In genomic region chr19:35702223-35703012, GRCh38 we compare ENCODE assay signal across 1 cellular context.
A peak's percentile ranks its signal among the peaks of the same experiment; 100 is the strongest.
TF ChIP-seq lines count a peak whose summit lies in the region.

No MANE protein-coding gene starts in this region.

TF ChIP-seq in GM12878, 131 proteins besides CTCF, POLR2A, EP300 and RAD21 (continues in another document):
- TF ChIP-seq ZNF274 (IDR thresholded peaks at IDR 0.05; ENCODE audit: insufficient read depth, insufficient read length) = no peak
- peak; percentile 100 for TF ChIP-seq PBX3 (IDR thresholded peaks at IDR 0.05; ENCODE audit: insufficient replicate concordance, low read depth, low read length)
- no peak for TF ChIP-seq MYB (IDR thresholded peaks at IDR 0.05; ENCODE audit: borderline replicate concordance, low read depth, low read length)
- TF ChIP-seq TAF1 (IDR thresholded peaks at IDR 0.05; ENCODE audit: borderline replicate concordance, low read depth, low read length) = no peak; the same call in 1 of the 2 replicates
- TF ChIP-seq STAT1 (conservative IDR thresholded peaks at IDR 0.05) = 0 out of 2 replicates have a peak, but pooled peaks have one; percentile 73
- TF ChIP-seq MEF2B (IDR thresholded peaks at IDR 0.05; ENCODE audit: partially characterized antibody, poor library complexity, severe bottlenecking) = peak; percentile 26
- TF ChIP-seq TCF3 (IDR thresholded peaks at IDR 0.05; ENCODE audit: borderline replicate concordance, insufficient read depth, low read depth, low read length) = no peak
- no peak; the same call in 1 of the 2 replicates for TF ChIP-seq ZBTB33 (IDR thresholded peaks at IDR 0.05)
- TF ChIP-seq CBX3 (IDR thresholded peaks at IDR 0.05; ENCODE audit: borderline replicate concordance, low read depth) = no peak
- no peak for TF ChIP-seq CBFB (IDR thresholded peaks at IDR 0.05; ENCODE audit: low read depth)
- TF ChIP-seq, protein P1, sequence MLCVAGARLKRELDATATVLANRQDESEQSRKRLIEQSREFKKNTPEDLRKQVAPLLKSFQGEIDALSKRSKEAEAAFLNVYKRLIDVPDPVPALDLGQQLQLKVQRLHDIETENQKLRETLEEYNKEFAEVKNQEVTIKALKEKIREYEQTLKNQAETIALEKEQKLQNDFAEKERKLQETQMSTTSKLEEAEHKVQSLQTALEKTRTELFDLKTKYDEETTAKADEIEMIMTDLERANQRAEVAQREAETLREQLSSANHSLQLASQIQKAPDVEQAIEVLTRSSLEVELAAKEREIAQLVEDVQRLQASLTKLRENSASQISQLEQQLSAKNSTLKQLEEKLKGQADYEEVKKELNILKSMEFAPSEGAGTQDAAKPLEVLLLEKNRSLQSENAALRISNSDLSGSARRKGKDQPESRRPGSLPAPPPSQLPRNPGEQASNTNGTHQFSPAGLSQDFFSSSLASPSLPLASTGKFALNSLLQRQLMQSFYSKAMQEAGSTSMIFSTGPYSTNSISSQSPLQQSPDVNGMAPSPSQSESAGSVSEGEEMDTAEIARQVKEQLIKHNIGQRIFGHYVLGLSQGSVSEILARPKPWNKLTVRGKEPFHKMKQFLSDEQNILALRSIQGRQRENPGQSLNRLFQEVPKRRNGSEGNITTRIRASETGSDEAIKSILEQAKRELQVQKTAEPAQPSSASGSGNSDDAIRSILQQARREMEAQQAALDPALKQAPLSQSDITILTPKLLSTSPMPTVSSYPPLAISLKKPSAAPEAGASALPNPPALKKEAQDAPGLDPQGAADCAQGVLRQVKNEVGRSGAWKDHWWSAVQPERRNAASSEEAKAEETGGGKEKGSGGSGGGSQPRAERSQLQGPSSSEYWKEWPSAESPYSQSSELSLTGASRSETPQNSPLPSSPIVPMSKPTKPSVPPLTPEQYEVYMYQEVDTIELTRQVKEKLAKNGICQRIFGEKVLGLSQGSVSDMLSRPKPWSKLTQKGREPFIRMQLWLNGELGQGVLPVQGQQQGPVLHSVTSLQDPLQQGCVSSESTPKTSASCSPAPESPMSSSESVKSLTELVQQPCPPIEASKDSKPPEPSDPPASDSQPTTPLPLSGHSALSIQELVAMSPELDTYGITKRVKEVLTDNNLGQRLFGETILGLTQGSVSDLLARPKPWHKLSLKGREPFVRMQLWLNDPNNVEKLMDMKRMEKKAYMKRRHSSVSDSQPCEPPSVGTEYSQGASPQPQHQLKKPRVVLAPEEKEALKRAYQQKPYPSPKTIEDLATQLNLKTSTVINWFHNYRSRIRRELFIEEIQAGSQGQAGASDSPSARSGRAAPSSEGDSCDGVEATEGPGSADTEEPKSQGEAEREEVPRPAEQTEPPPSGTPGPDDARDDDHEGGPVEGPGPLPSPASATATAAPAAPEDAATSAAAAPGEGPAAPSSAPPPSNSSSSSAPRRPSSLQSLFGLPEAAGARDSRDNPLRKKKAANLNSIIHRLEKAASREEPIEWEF (IDR thresholded peaks at IDR 0.05; ENCODE audit: insufficient replicate concordance, low read depth, low read length) = no peak
- TF ChIP-seq ASH2L (IDR thresholded peaks at IDR 0.05; ENCODE audit: borderline replicate concordance, low read depth) = no peak
- no peak for TF ChIP-seq BCL11A (IDR thresholded peaks at IDR 0.05; ENCODE audit: low read depth, low read length)
- 0 out of 2 replicates have a peak, but pooled peaks have one; percentile 1 for TF ChIP-seq SMC3 (IDR thresholded peaks at IDR 0.05; ENCODE audit: borderline replicate concordance, low read length)
- no peak for TF ChIP-seq TCF12 (IDR thresholded peaks at IDR 0.05; ENCODE audit: low read depth, low read length)
- TF ChIP-seq YY1 (IDR thresholded peaks at IDR 0.05; ENCODE audit: low read depth, low read length) = 0 out of 2 replicates have a peak, but pooled peaks have one; percentile 15
- peak; percentile 54 for TF ChIP-seq RFX5 (IDR thresholded peaks at IDR 0.05; ENCODE audit: low read depth, low read length)
- no peak for TF ChIP-seq SREBF2 (IDR thresholded peaks at IDR 0.05; ENCODE audit: low read length)
- TF ChIP-seq, protein P2, sequence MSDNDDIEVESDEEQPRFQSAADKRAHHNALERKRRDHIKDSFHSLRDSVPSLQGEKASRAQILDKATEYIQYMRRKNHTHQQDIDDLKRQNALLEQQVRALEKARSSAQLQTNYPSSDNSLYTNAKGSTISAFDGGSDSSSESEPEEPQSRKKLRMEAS (IDR thresholded peaks at IDR 0.05; ENCODE audit: low read depth, low read length) = 0 out of 2 replicates have a peak, but pooled peaks have one; percentile 4
- TF ChIP-seq SIX5 (IDR thresholded peaks at IDR 0.05; ENCODE audit: low read depth, low read length, severe bottlenecking) = no peak
- peak; percentile 53 for TF ChIP-seq RUNX3 (IDR thresholded peaks at IDR 0.05; ENCODE audit: low read length)
- TF ChIP-seq BMI1 (IDR thresholded peaks at IDR 0.05; ENCODE audit: borderline replicate concordance) = no peak
- no peak for TF ChIP-seq CHD4 (IDR thresholded peaks at IDR 0.05)
- TF ChIP-seq GATAD2B (conservative IDR thresholded peaks at IDR 0.05; ENCODE audit: low read depth) = peak; percentile 48; the same call in 1 of the 2 replicates
- TF ChIP-seq HDAC6 (IDR thresholded peaks at IDR 0.05; ENCODE audit: unreplicated experiment) = no peak
- no peak for TF ChIP-seq ZSCAN29 (IDR thresholded peaks at IDR 0.05)
- TF ChIP-seq E2F4 (IDR thresholded peaks at IDR 0.05; ENCODE audit: low read depth, low read length) = no peak
- no peak for TF ChIP-seq USF2 (IDR thresholded peaks at IDR 0.05; ENCODE audit: borderline replicate concordance, low read depth, low read length)
- TF ChIP-seq RELA (IDR thresholded peaks at IDR 0.05; ENCODE audit: borderline replicate concordance, partially characterized antibody) = no peak
- TF ChIP-seq BCLAF1 (IDR thresholded peaks at IDR 0.05) = no peak
- no peak for TF ChIP-seq ZNF24 (IDR thresholded peaks at IDR 0.05)
- no peak for TF ChIP-seq JUNB (IDR thresholded peaks at IDR 0.05)
- no peak; the same call in 1 of the 2 replicates for TF ChIP-seq ZNF217 (IDR thresholded peaks at IDR 0.05)
- no peak for TF ChIP-seq SUZ12 (IDR thresholded peaks at IDR 0.05; ENCODE audit: unreplicated experiment)
- TF ChIP-seq PAX5 (IDR thresholded peaks at IDR 0.05; ENCODE audit: borderline replicate concordance, low read depth, low read length) = no peak
- peak; percentile 97 for TF ChIP-seq CHD2 (IDR thresholded peaks at IDR 0.05; ENCODE audit: borderline replicate concordance, low read depth, low read length)
- TF ChIP-seq ZNF622 (IDR thresholded peaks at IDR 0.05) = peak; percentile 44; the same call in 1 of the 2 replicates
- peak; percentile 42; the same call in 1 of the 2 replicates for TF ChIP-seq NR2F1 (conservative IDR thresholded peaks at IDR 0.05)
- TF ChIP-seq, protein P3, sequence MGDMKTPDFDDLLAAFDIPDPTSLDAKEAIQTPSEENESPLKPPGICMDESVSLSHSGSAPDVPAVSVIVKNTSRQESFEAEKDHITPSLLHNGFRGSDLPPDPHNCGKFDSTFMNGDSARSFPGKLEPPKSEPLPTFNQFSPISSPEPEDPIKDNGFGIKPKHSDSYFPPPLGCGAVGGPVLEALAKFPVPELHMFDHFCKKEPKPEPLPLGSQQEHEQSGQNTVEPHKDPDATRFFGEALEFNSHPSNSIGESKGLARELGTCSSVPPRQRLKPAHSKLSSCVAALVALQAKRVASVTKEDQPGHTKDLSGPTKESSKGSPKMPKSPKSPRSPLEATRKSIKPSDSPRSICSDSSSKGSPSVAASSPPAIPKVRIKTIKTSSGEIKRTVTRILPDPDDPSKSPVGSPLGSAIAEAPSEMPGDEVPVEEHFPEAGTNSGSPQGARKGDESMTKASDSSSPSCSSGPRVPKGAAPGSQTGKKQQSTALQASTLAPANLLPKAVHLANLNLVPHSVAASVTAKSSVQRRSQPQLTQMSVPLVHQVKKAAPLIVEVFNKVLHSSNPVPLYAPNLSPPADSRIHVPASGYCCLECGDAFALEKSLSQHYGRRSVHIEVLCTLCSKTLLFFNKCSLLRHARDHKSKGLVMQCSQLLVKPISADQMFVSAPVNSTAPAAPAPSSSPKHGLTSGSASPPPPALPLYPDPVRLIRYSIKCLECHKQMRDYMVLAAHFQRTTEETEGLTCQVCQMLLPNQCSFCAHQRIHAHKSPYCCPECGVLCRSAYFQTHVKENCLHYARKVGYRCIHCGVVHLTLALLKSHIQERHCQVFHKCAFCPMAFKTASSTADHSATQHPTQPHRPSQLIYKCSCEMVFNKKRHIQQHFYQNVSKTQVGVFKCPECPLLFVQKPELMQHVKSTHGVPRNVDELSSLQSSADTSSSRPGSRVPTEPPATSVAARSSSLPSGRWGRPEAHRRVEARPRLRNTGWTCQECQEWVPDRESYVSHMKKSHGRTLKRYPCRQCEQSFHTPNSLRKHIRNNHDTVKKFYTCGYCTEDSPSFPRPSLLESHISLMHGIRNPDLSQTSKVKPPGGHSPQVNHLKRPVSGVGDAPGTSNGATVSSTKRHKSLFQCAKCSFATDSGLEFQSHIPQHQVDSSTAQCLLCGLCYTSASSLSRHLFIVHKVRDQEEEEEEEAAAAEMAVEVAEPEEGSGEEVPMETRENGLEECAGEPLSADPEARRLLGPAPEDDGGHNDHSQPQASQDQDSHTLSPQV (IDR thresholded peaks at IDR 0.05) = no peak
- no peak for TF ChIP-seq MXI1 (IDR thresholded peaks at IDR 0.05; ENCODE audit: low read depth, low read length)
- TF ChIP-seq POLR2AphosphoS2 (IDR thresholded peaks at IDR 0.05; ENCODE audit: low read depth, low read length) = peak; percentile 71; the same call in 1 of the 2 replicates
- no peak for TF ChIP-seq SIN3A (IDR thresholded peaks at IDR 0.05; ENCODE audit: low read depth, low read length)
- TF ChIP-seq EZH2 (IDR thresholded peaks at IDR 0.05; ENCODE audit: borderline replicate concordance, control insufficient read depth, low read depth, low read length) = no peak
- no peak for TF ChIP-seq BRCA1 (IDR thresholded peaks at IDR 0.05; ENCODE audit: low read depth, low read length)
- no peak; the same call in 1 of the 2 replicates for TF ChIP-seq NFIC (IDR thresholded peaks at IDR 0.05; ENCODE audit: low read depth, low read length)
- no peak for TF ChIP-seq STAT3 (IDR thresholded peaks at IDR 0.05; ENCODE audit: low read depth, low read length)
- peak; percentile 50; the same call in 1 of the 2 replicates for TF ChIP-seq CREM (IDR thresholded peaks at IDR 0.05; ENCODE audit: low read depth)
- no peak for TF ChIP-seq SUPT20H (IDR thresholded peaks at IDR 0.05; ENCODE audit: borderline replicate concordance, control insufficient read depth, low read depth, low read length)
- TF ChIP-seq IKZF1 (conservative IDR thresholded peaks at IDR 0.05) = peak; percentile 80
